In genomic region chr1:158248122-158248521, GRCh38 we compare ENCODE assay signal across 9 cellular contexts. TPM values are rescaled to one million over a fixed set of nuclear protein-coding genes. Genes with fewer than 3 reads are reported as not detected.
DNase-seq lines count a peak whose midpoint lies in the region; ATAC-seq and TF ChIP-seq lines count a peak whose summit lies in the region.
"Had no signal": no experiment of that assay in that cellular context is flagged by ENCODE, and none has a peak within 500 bp of the region (broad histone marks: within the 10 kb centered on the region; RNA-seq: fewer than 3 reads in every experiment).

No MANE protein-coding gene starts in this region.

- H3K36me3 ChIP-seq in transverse colon: no peaks in the 10 kb centered on the region

- in situ Hi-C loops in KBM-7 (cut with MboI; ENCODE audit: low pct_unique_long_range_greater_than_20kb, low sequenced_read_pairs) (no loop called here), transverse colon (cut with MboI; ENCODE audit: low pct_ligation_motif_present in 1 of 4, low pct_unique_long_range_greater_than_20kb in 1 of 4, low sequenced_read_pairs in 3 of 4) (no loop called here)

- intact Hi-C loops in transverse colon (cut with DNase I; ENCODE audit: low total_unique reads): no loop called here

- no peak for TF ChIP-seq EP300 in transverse colon (IDR thresholded peaks at IDR 0.05; ENCODE audit: low read depth)

- peak; percentile 47 for DNase-seq in stimulated activated CD4-positive, alpha-beta T cell treated with anti-CD3 and anti-CD28 coated beads, Interleukin-15, amount 100 ng/mL, for 24 hours
- DNase-seq in stimulated activated CD4-positive, alpha-beta T cell treated with anti-CD3 and anti-CD28 coated beads, Interleukin-4, amount 100 ng/mL, for 4 hours: no peak
- DNase-seq in KBM-7 (peak; percentile 90), transverse colon (peak; percentile 39), COLO829 (ENCODE audit: low spot score) (no peak), hepatic stellate cell (ENCODE audit: low spot score) (no peak)
- DNase-seq in activated naive CD4-positive, alpha-beta T cell treated with anti-CD3 and anti-CD28 coated beads, Interleukin-2, amount 50 U/mL, for 72 hours (ENCODE audit: low spot score in 2 of 2): peak in 1 of 2 donors; percentile 6

- no peak overlapping the region for H3K4me3 ChIP-seq in transverse colon

- peak overlapping the region in 1 of 2 donors; percentile 2 for H3K27ac Mint-ChIP-seq in activated naive CD4-positive, alpha-beta T cell treated with anti-CD3 and anti-CD28 coated beads, Interleukin-2, amount 50 U/mL, for 72 hours

- no peaks in the 10 kb centered on the region for H3K9me3 Mint-ChIP-seq in activated naive CD4-positive, alpha-beta T cell treated with anti-CD3 and anti-CD28 coated beads, Interleukin-2, amount 50 U/mL, for 72 hours

- no peaks in the 10 kb centered on the region for H3K9me3 ChIP-seq in transverse colon

- no peak for TF ChIP-seq CTCF in transverse colon (IDR thresholded peaks at IDR 0.05)

- peak; percentile 41 to 68 for ATAC-seq in activated naive CD4-positive, alpha-beta T cell treated with anti-CD3 and anti-CD28 coated beads, Interleukin-2, amount 50 U/mL, for 72 hours
- ATAC-seq in HG02571 (IDR thresholded peaks at IDR 0.05; ENCODE audit: unreplicated experiment): no peak

- H3K4me1 ChIP-seq in transverse colon: no peaks in the 10 kb centered on the region

- 66 to 69% methylated on average over 2 of the region's 2 CpGs for WGBS in transverse colon (ENCODE audit: low coverage in 1 of 2), 2 donors

- H3K27me3 ChIP-seq in transverse colon: no peaks in the 10 kb centered on the region

- H3K27ac ChIP-seq in transverse colon: no peak overlapping the region

- no peaks in the 10 kb centered on the region for H3K36me3 Mint-ChIP-seq in activated naive CD4-positive, alpha-beta T cell treated with anti-CD3 and anti-CD28 coated beads, Interleukin-2, amount 50 U/mL, for 72 hours

- no peak for TF ChIP-seq POLR2A in transverse colon (IDR thresholded peaks at IDR 0.05)

RNA-seq across cellular contexts. Expression of gene CD1A, which starts 6.1 kb away (rescaled TPM):
- total RNA-seq in activated naive CD4-positive, alpha-beta T cell treated with anti-CD3 and anti-CD28 coated beads, Interleukin-2, amount 50 U/mL, for 72 hours: under 1 TPM in 1 of 2 donors, not detected in 1; 0.12 TPM
- total RNA-seq in transverse colon: not detected
- total RNA-seq: fibroblast of lung had no signal

RNA-seq across cellular contexts. Expression of gene CD1C, which starts 41.6 kb away (rescaled TPM):
- under 1 TPM; 0.23 to 0.46 TPM for total RNA-seq in activated naive CD4-positive, alpha-beta T cell treated with anti-CD3 and anti-CD28 coated beads, Interleukin-2, amount 50 U/mL, for 72 hours
- total RNA-seq in transverse colon: 1 to 10 TPM in 2 of 4 donors, not detected in 2; 2.1 to 7.1 TPM
- total RNA-seq: fibroblast of lung had no signal

Comparison
In these comparisons a context has a peak if more than half of its experiments do, and no peak if none do; other contexts are left out.
1. DNase-seq: peak in stimulated activated CD4-positive, alpha-beta T cell treated with anti-CD3 and anti-CD28 coated beads, Interleukin-15, amount 100 ng/mL, for 24 hours (single experiment), KBM-7 (single experiment) and transverse colon (single experiment); none in stimulated activated CD4-positive, alpha-beta T cell treated with anti-CD3 and anti-CD28 coated beads, Interleukin-4, amount 100 ng/mL, for 4 hours (0 of 2), COLO829 (single experiment) and hepatic stellate cell (single experiment).